ENCODE assay signal across 18 cellular contexts in the genomic region with DNA sequence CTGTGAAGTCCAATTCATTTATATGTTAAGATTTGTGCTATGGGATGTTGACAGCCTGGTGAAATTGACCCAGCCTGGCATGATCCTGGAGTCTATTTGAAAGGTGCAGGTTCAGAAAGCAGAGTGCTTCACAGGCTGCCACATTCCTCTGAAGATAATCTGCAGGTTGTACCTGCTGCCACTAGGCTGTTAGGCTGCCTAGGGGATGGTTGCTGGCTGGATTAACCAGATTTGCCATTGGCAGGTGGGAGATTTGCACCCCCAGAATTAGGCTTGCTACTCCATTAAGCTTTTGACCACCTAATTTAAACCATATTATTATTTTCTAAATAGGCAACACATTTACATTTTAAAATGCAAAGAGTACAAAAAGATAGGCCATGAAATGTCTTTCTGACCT.
A peak's percentile ranks its signal among the peaks of the same experiment; 100 is the strongest.
DNase-seq lines count a peak whose midpoint lies in the region; ATAC-seq and TF ChIP-seq lines count a peak whose summit lies in the region.
"Had no signal": no experiment of that assay in that cellular context is flagged by ENCODE, and none has a peak within 500 bp of the region (broad histone marks: within the 10 kb centered on the region; RNA-seq: fewer than 3 reads in every experiment).

No MANE protein-coding gene starts in this region.

- H3K27ac ChIP-seq in BLaER1 (peak overlapping the region; percentile 91), DOHH2 (ENCODE audit: low read depth, low read length) (peak overlapping the region; percentile 82), esophagus squamous epithelium (peak overlapping the region; percentile 9 to 86 (median 68))
- H3K27ac ChIP-seq: thyroid gland had no signal

- H3K27me3 ChIP-seq in BLaER1 (no peaks in the 10 kb centered on the region), DOHH2 (ENCODE audit: control insufficient read depth, low read length) (no peaks in the 10 kb centered on the region), esophagus squamous epithelium (no peaks in the 10 kb centered on the region)
- H3K27me3 ChIP-seq: Peyer's patch, thyroid gland had no signal

- POLR2A ChIA-PET in activated CD4-positive, alpha-beta memory T cell treated with anti-CD3 and anti-CD28 coated beads for 36 hours (lab: Charles Lee), result interaction anchor here (2.0 to 5.2 kb wide), 3 partner anchors 38 to 89 kb away, joined by 8 to 37 read pairs (median 28); a partner anchor contains a TSS

- TF ChIP-seq POLR2A in esophagus squamous epithelium (IDR thresholded peaks at IDR 0.05), result no peak

- no peak overlapping the region for H3K4me3 Mint-ChIP-seq in activated CD4-positive, alpha-beta memory T cell treated with anti-CD3 and anti-CD28 coated beads for 36 hours
- no peak overlapping the region for H3K4me3 Mint-ChIP-seq in stimulated activated naive B cell treated with anti-CD40 and anti-IgM and Interleukin-4, amounts not matched to agents 10 μg/mL and 1 μg/mL and 100 μg/mL, for 72 hours

- H3K9me3 Mint-ChIP-seq in activated CD4-positive, alpha-beta memory T cell treated with anti-CD3 and anti-CD28 coated beads for 36 hours, result peaks cover 12% of the 10 kb centered on the region
- no peaks in the 10 kb centered on the region for H3K9me3 Mint-ChIP-seq in stimulated activated naive B cell treated with anti-CD40 and anti-IgM and Interleukin-4, amounts not matched to agents 10 μg/mL and 1 μg/mL and 100 μg/mL, for 72 hours

- TF ChIP-seq CTCF in DOHH2 (IDR thresholded peaks at IDR 0.05; ENCODE audit: low read depth, low read length, poor library complexity, severe bottlenecking), result no peak
- TF ChIP-seq CTCF in esophagus squamous epithelium (IDR thresholded peaks at IDR 0.05), result peak in 1 of 6 experiments; percentile 39

- H3K4me1 Mint-ChIP-seq in activated CD4-positive, alpha-beta memory T cell treated with anti-CD3 and anti-CD28 coated beads for 36 hours (ENCODE audit: low read depth), result peaks cover 81% of the 10 kb centered on the region
- peaks cover 26 to 39% of the 10 kb centered on the region in 2 donors for H3K4me1 Mint-ChIP-seq in stimulated activated naive B cell treated with anti-CD40 and anti-IgM and Interleukin-4, amounts not matched to agents 10 μg/mL and 1 μg/mL and 100 μg/mL, for 72 hours

- no peaks in the 10 kb centered on the region for H3K27me3 Mint-ChIP-seq in activated CD4-positive, alpha-beta memory T cell treated with anti-CD3 and anti-CD28 coated beads for 36 hours
- H3K27me3 Mint-ChIP-seq in stimulated activated naive B cell treated with anti-CD40 and anti-IgM and Interleukin-4, amounts not matched to agents 10 μg/mL and 1 μg/mL and 100 μg/mL, for 72 hours, result no peaks in the 10 kb centered on the region

- no peaks in the 10 kb centered on the region; the same call in 1 of the 2 replicates for H3F3A ChIP-seq in DOHH2 (ENCODE audit: control insufficient read depth, insufficient read depth)

- H3K4me2 ChIP-seq in BLaER1 (peak overlapping the region; percentile 91), DOHH2 (ENCODE audit: low read length) (peak overlapping the region; percentile 81)
- H3K4me2 ChIP-seq: SK-N-SH had no signal

- H3K4me1 ChIP-seq in BLaER1 (peaks cover 65% of the 10 kb centered on the region), DOHH2 (ENCODE audit: control insufficient read depth, low read length) (peaks cover 36% of the 10 kb centered on the region), esophagus squamous epithelium (peaks cover 12 to 62% (median 27%) of the 10 kb centered on the region in 3 donors)
- H3K4me1 ChIP-seq: thyroid gland had no signal

- intact Hi-C loops in activated CD4-positive, alpha-beta memory T cell treated with anti-CD3 and anti-CD28 coated beads for 36 hours (cut with micrococcal nuclease), result loop anchor here (2.0 kb wide), 1 partner anchor 20 kb away; no protein-coding TSS in a partner anchor
- intact Hi-C loops in esophagus squamous epithelium (cut with DNase I), result no loop called here

- no peak for DNase-seq in activated CD4-positive, alpha-beta memory T cell treated with anti-CD3 and anti-CD28 coated beads for 36 hours
- no peak for DNase-seq in esophagus squamous epithelium (lab: John Stamatoyannopoulos, UW)
- DNase-seq in stimulated activated CD4-positive, alpha-beta T cell treated with anti-CD3 and anti-CD28 coated beads, Interleukin-4, amount 100 ng/mL, for 24 hours, result no peak
- no peak for DNase-seq in stimulated activated naive B cell treated with anti-CD40 and anti-IgM and Interleukin-4, amounts not matched to agents 10 μg/mL and 1 μg/mL and 100 μg/mL, for 72 hours
- DNase-seq: effector CD4-positive, alpha-beta T cell; IMR-90; midbrain; NCI-H1048; NCI-H774; Peyer's patch; SK-N-SH; stimulated activated CD4-positive, alpha-beta T cell treated with anti-CD3 and anti-CD28 coated beads, Interleukin-4, amount 100 ng/mL, for 1 hour; stimulated activated CD8-positive, alpha-beta memory T cell treated with anti-CD3 and anti-CD28 coated beads, Interleukin-4, amount 100 ng/mL, for 48 hours; thyroid gland had no signal

- H3K27ac Mint-ChIP-seq in activated CD4-positive, alpha-beta memory T cell treated with anti-CD3 and anti-CD28 coated beads for 36 hours, result peak overlapping the region; percentile 93
- no peak overlapping the region for H3K27ac Mint-ChIP-seq in stimulated activated naive B cell treated with anti-CD40 and anti-IgM and Interleukin-4, amounts not matched to agents 10 μg/mL and 1 μg/mL and 100 μg/mL, for 72 hours

- peak overlapping the region; percentile 63; the same call in 1 of the 2 replicates for H3K4me3 ChIP-seq in BLaER1
- H3K4me3 ChIP-seq in DOHH2 (ENCODE audit: low read length), result peak overlapping the region; percentile 59
- no peak overlapping the region for H3K4me3 ChIP-seq in esophagus squamous epithelium
- H3K4me3 ChIP-seq: Peyer's patch, thyroid gland had no signal

- CTCF ChIA-PET in activated CD4-positive, alpha-beta memory T cell treated with anti-CD3 and anti-CD28 coated beads for 36 hours (lab: Charles Lee), result interaction anchor here (1.0 to 4.3 kb wide), 6 partner anchors 17 to 87 kb away, joined by 3 to 32 read pairs (median 11); a partner anchor contains a TSS

- H3K36me3 Mint-ChIP-seq in activated CD4-positive, alpha-beta memory T cell treated with anti-CD3 and anti-CD28 coated beads for 36 hours, result peaks cover 2% of the 10 kb centered on the region
- no peaks in the 10 kb centered on the region for H3K36me3 Mint-ChIP-seq in stimulated activated naive B cell treated with anti-CD40 and anti-IgM and Interleukin-4, amounts not matched to agents 10 μg/mL and 1 μg/mL and 100 μg/mL, for 72 hours

- H3K79me2 ChIP-seq in DOHH2 (ENCODE audit: control insufficient read depth, low read length), result no peaks in the 10 kb centered on the region

- peaks cover 8% of the 10 kb centered on the region for H3K9me3 ChIP-seq in BLaER1
- H3K9me3 ChIP-seq in DOHH2 (ENCODE audit: control insufficient read depth, insufficient read depth, low read length), result peaks cover 6% of the 10 kb centered on the region; the same call in 1 of the 2 replicates
- H3K9me3 ChIP-seq in esophagus squamous epithelium, result no peaks in the 10 kb centered on the region
- H3K9me3 ChIP-seq: Peyer's patch, SK-N-SH, thyroid gland had no signal

- H3K36me3 ChIP-seq in BLaER1 (no peaks in the 10 kb centered on the region), DOHH2 (ENCODE audit: control insufficient read depth, low read length) (no peaks in the 10 kb centered on the region), esophagus squamous epithelium (no peaks in the 10 kb centered on the region)
- H3K36me3 ChIP-seq: Peyer's patch, thyroid gland had no signal

- no peak for ATAC-seq in GM19328 (IDR thresholded peaks at IDR 0.05; ENCODE audit: unreplicated experiment)
- no peak for ATAC-seq in HG02970 (IDR thresholded peaks at IDR 0.05; ENCODE audit: low FRiP score, unreplicated experiment)
- ATAC-seq in stimulated activated naive B cell treated with anti-CD40 and anti-IgM and Interleukin-4, amounts not matched to agents 10 μg/mL and 1 μg/mL and 100 μg/mL, for 72 hours (replicated peaks), result no peak

- H3K9me2 ChIP-seq in DOHH2 (replicated peaks; ENCODE audit: control insufficient read depth, low read length), result no peaks in the 10 kb centered on the region
- H3K9me2 ChIP-seq: SK-N-SH had no signal

- H3K9ac ChIP-seq in BLaER1, result peak overlapping the region; percentile 81
- H3K9ac ChIP-seq: SK-N-SH had no signal

- H4K20me1 ChIP-seq in BLaER1 (no peaks in the 10 kb centered on the region), DOHH2 (ENCODE audit: control insufficient read depth, insufficient read depth, low read depth, low read length) (no peaks in the 10 kb centered on the region)

Comparison
In these comparisons a context has a peak if more than half of its experiments do, and no peak if none do; other contexts are left out.
1. H3K4me3 ChIP-seq: peak in BLaER1 (single experiment) and DOHH2 (single experiment); none in esophagus squamous epithelium (0 of 4).
2. Peak in every context shown above with its lines, with median percentiles within 50 percentile points of each other: H3K27ac ChIP-seq.